Comparison of ENCODE assay signal across 9 cellular contexts in genomic region chr20:24955045-24955444, GRCh38. TPM values are rescaled to one million over a fixed set of nuclear protein-coding genes. Genes with fewer than 3 reads are reported as not detected.
DNase-seq lines count a peak whose midpoint lies in the region; ATAC-seq and TF ChIP-seq lines count a peak whose summit lies in the region.
"Had no signal": no experiment of that assay in that cellular context is flagged by ENCODE, and none has a peak within 500 bp of the region (broad histone marks: within the 10 kb centered on the region; RNA-seq: fewer than 3 reads in every experiment).

No MANE protein-coding gene starts in this region.

- H3K9me3 Mint-ChIP-seq in endothelial cell (ENCODE audit: unreplicated experiment) = no peaks in the 10 kb centered on the region

- ATAC-seq in GM18499 (IDR thresholded peaks at IDR 0.05; ENCODE audit: insufficient read depth, unreplicated experiment) (peak; percentile 79), GM21381 (IDR thresholded peaks at IDR 0.05; ENCODE audit: unreplicated experiment) (peak; percentile 89), HG03460 (IDR thresholded peaks at IDR 0.05; ENCODE audit: unreplicated experiment) (peak; percentile 90)

- no peaks in the 10 kb centered on the region for H3K4me1 ChIP-seq in colonic mucosa

- H3K27ac ChIP-seq in colonic mucosa = no peak overlapping the region
- no peak overlapping the region for H3K27ac ChIP-seq in coronary artery

- H3K4me1 Mint-ChIP-seq in endothelial cell (ENCODE audit: unreplicated experiment) = no peaks in the 10 kb centered on the region

- intact Hi-C loops in colonic mucosa (cut with DNase I) = no loop called here

- no peak overlapping the region for H3K9ac ChIP-seq in colonic mucosa (ENCODE audit: low read depth in 2 of 2, low read length in 2 of 2)

- no peaks in the 10 kb centered on the region for H3K36me3 ChIP-seq in colonic mucosa

- TF ChIP-seq CTCF in colonic mucosa (IDR thresholded peaks at IDR 0.05) (no peak), coronary artery (IDR thresholded peaks at IDR 0.05) (no peak), endothelial cell (IDR thresholded peaks at IDR 0.05; ENCODE audit: unreplicated experiment) (no peak)

- no peaks in the 10 kb centered on the region for H3K36me3 Mint-ChIP-seq in endothelial cell (ENCODE audit: low read depth, unreplicated experiment)

- H3K27ac Mint-ChIP-seq in endothelial cell (ENCODE audit: unreplicated experiment) = no peak overlapping the region

- peaks cover 1% of the 10 kb centered on the region for H3K27me3 Mint-ChIP-seq in endothelial cell (ENCODE audit: unreplicated experiment)

- DNase-seq in colonic mucosa (peak; percentile 16), HK-2 (ENCODE audit: unreplicated experiment) (no peak), coronary artery (ENCODE audit: low spot score) (no peak), NCI-H1092 treated with DMSO at 0.1 percent for 48 hours (lab: John Stamatoyannopoulos, UW) (no peak), endothelial cell (ENCODE audit: low spot score) (no peak)

- H3K4me3 ChIP-seq in colonic mucosa = no peak overlapping the region
- no peak overlapping the region for H3K4me3 ChIP-seq in coronary artery

- no peaks in the 10 kb centered on the region for H3K9me3 ChIP-seq in colonic mucosa

- H3K4me3 Mint-ChIP-seq in endothelial cell (ENCODE audit: unreplicated experiment) = no peak overlapping the region

- H3K27me3 ChIP-seq in colonic mucosa = no peaks in the 10 kb centered on the region

RNA-seq across cellular contexts. Expression of gene CST7, which starts 6.0 kb away (rescaled TPM):
- total RNA-seq in colonic mucosa = 1 to 10 TPM in 1 of 2 donors, under 1 TPM in 1; 0.47 to 1.1 TPM
- total RNA-seq in endothelial cell (ENCODE audit: unreplicated experiment) = not detected
- total RNA-seq: H1 had no signal

RNA-seq across cellular contexts. Expression of gene APMAP, which starts 37.5 kb away (rescaled TPM):
- total RNA-seq in colonic mucosa = 10 to 100 TPM; 43.9 to 63.3 TPM
- total RNA-seq in endothelial cell (ENCODE audit: unreplicated experiment) = 95.2 TPM
